In genomic region chr11:2103666-2104523, GRCh38 we compare ENCODE assay signal across 22 cellular contexts. TPM values are rescaled to one million over a fixed set of nuclear protein-coding genes. Genes with fewer than 3 reads are reported as not detected.
"Had no signal": no experiment of that assay in that cellular context is flagged by ENCODE, and none has a peak within 500 bp of the region (broad histone marks: within the 10 kb centered on the region; RNA-seq: fewer than 3 reads in every experiment).

No MANE protein-coding gene starts in this region.

- H3K4me3 Mint-ChIP-seq: activated CD8-positive, alpha-beta T cell treated with anti-CD3 and anti-CD28 coated beads for 36 hours; activated naive CD8-positive, alpha-beta T cell treated with anti-CD3 and anti-CD28 coated beads, Interleukin-2, amount 50 U/mL, for 24 hours; effector memory CD8-positive, alpha-beta T cell; stimulated activated naive CD8-positive, alpha-beta T cell treated with anti-CD3 and anti-CD28 coated beads, Interleukin-15, amount 100 ng/mL, for 72 hours; T-helper 1 cell treated with Interleukin-12 subunit alpha and Interleukin-12 subunit beta and Interleukin-4 antibody, amounts not matched to agents 30 μg/mL and 1 μg/mL, for 36 hours had no signal

- H3K27ac Mint-ChIP-seq: activated CD8-positive, alpha-beta T cell treated with anti-CD3 and anti-CD28 coated beads for 36 hours; activated naive CD8-positive, alpha-beta T cell treated with anti-CD3 and anti-CD28 coated beads, Interleukin-2, amount 50 U/mL, for 24 hours; effector memory CD8-positive, alpha-beta T cell; stimulated activated naive CD8-positive, alpha-beta T cell treated with anti-CD3 and anti-CD28 coated beads, Interleukin-15, amount 100 ng/mL, for 72 hours; T-helper 1 cell treated with Interleukin-12 subunit alpha and Interleukin-12 subunit beta and Interleukin-4 antibody, amounts not matched to agents 30 μg/mL and 1 μg/mL, for 36 hours had no signal

- ATAC-seq: activated CD8-positive, alpha-beta T cell treated with anti-CD3 and anti-CD28 coated beads for 36 hours; activated naive CD8-positive, alpha-beta T cell treated with anti-CD3 and anti-CD28 coated beads, Interleukin-2, amount 50 U/mL, for 24 hours; effector memory CD8-positive, alpha-beta T cell; right cardiac atrium; stimulated activated naive CD8-positive, alpha-beta T cell treated with anti-CD3 and anti-CD28 coated beads, Interleukin-15, amount 100 ng/mL, for 72 hours had no signal

- H3K27me3 Mint-ChIP-seq: stimulated activated naive CD8-positive, alpha-beta T cell treated with anti-CD3 and anti-CD28 coated beads, Interleukin-15, amount 100 ng/mL, for 72 hours had no signal

- H3K27me3 ChIP-seq: hepatocyte, testis, upper lobe of left lung had no signal

- H2AFZ ChIP-seq: hepatocyte had no signal

- H3K9me3 ChIP-seq: neutrophil, testis, upper lobe of left lung had no signal

- H3K27ac ChIP-seq: hepatocyte, neutrophil, testis, WERI-Rb-1 had no signal

- H3K4me2 ChIP-seq: hepatocyte, smooth muscle cell had no signal

- H3K36me3 ChIP-seq: neutrophil, upper lobe of left lung, WERI-Rb-1 had no signal

- H3K4me1 Mint-ChIP-seq: activated naive CD8-positive, alpha-beta T cell treated with anti-CD3 and anti-CD28 coated beads, Interleukin-2, amount 50 U/mL, for 24 hours; stimulated activated naive CD8-positive, alpha-beta T cell treated with anti-CD3 and anti-CD28 coated beads, Interleukin-15, amount 100 ng/mL, for 72 hours had no signal

- H3K9me3 Mint-ChIP-seq: activated CD8-positive, alpha-beta T cell treated with anti-CD3 and anti-CD28 coated beads for 36 hours; activated naive CD8-positive, alpha-beta T cell treated with anti-CD3 and anti-CD28 coated beads, Interleukin-2, amount 50 U/mL, for 24 hours; effector memory CD8-positive, alpha-beta T cell; stimulated activated naive CD8-positive, alpha-beta T cell treated with anti-CD3 and anti-CD28 coated beads, Interleukin-15, amount 100 ng/mL, for 72 hours; T-helper 1 cell treated with Interleukin-12 subunit alpha and Interleukin-12 subunit beta and Interleukin-4 antibody, amounts not matched to agents 30 μg/mL and 1 μg/mL, for 36 hours had no signal

- H3K79me2 ChIP-seq: hepatocyte had no signal

- DNase-seq: activated CD4-positive, alpha-beta T cell treated with anti-CD3 and anti-CD28 coated beads for 48 hours; activated CD8-positive, alpha-beta T cell treated with anti-CD3 and anti-CD28 coated beads for 36 hours; activated gamma-delta T cell treated with Interleukin-2 at 50 U/mL for 16 hours; activated naive CD8-positive, alpha-beta T cell treated with anti-CD3 and anti-CD28 coated beads, Interleukin-2, amount 50 U/mL, for 24 hours; activated T-cell treated with anti-CD3 and anti-CD28 coated beads, Interleukin-2, amount 50 U/mL, for 48 hours; cerebellar nuclear complex; dermis blood vessel endothelial cell; effector memory CD8-positive, alpha-beta T cell; kidney glomerular epithelial cell; stimulated activated naive CD8-positive, alpha-beta T cell treated with anti-CD3 and anti-CD28 coated beads, Interleukin-15, amount 100 ng/mL, for 72 hours; testis; WERI-Rb-1 had no signal

- H3K4me3 ChIP-seq: hepatocyte, smooth muscle cell, testis, upper lobe of left lung had no signal

RNA-seq across cellular contexts. Expression of gene INS, which starts 57.1 kb away (rescaled TPM):
- total RNA-seq: activated CD8-positive, alpha-beta T cell treated with anti-CD3 and anti-CD28 coated beads for 36 hours; dermis blood vessel endothelial cell; epithelial cell of proximal tubule; frontal cortex; hepatocyte; lung microvascular endothelial cell; myocyte; smooth muscle cell; testis had no signal
- polyA plus RNA-seq: hepatocyte, right cardiac atrium, smooth muscle cell had no signal
